8 cellular contexts compared by ENCODE assay signal in genomic region chr1:41313661-41314131, GRCh38. TPM values are rescaled to one million over a fixed set of nuclear protein-coding genes. Genes with fewer than 3 reads are reported as not detected.
A peak's percentile ranks its signal among the peaks of the same experiment; 100 is the strongest.
DNase-seq lines count a peak whose midpoint lies in the region; ATAC-seq and TF ChIP-seq lines count a peak whose summit lies in the region.

No MANE protein-coding gene starts in this region.

- ATAC-seq in GM18511 (IDR thresholded peaks at IDR 0.05; ENCODE audit: unreplicated experiment), result no peak

- H3K27ac ChIP-seq in brain microvascular endothelial cell, result no peak overlapping the region
- H3K27ac ChIP-seq in mesendoderm (ENCODE audit: low read depth, low read length), result no peak overlapping the region

- no peak overlapping the region for H4K5ac ChIP-seq in mesendoderm (ENCODE audit: low read length)

- H3K9ac ChIP-seq in mesendoderm (ENCODE audit: low read length), result no peak overlapping the region

- no peaks in the 10 kb centered on the region for H3K4me1 Mint-ChIP-seq in activated T-cell treated with anti-CD3 and anti-CD28 coated beads, Interleukin-2, amount 50 U/mL, for 24 hours (ENCODE audit: low read depth)

- no peaks in the 10 kb centered on the region for H3K27me3 ChIP-seq in brain microvascular endothelial cell (replicated peaks)
- no peaks in the 10 kb centered on the region for H3K27me3 ChIP-seq in mesendoderm (ENCODE audit: insufficient read depth, low read length, poor library complexity)

- in situ Hi-C loops in brain microvascular endothelial cell (cut with HindIII; ENCODE audit: low pct_ligation_motif_present, low sequenced_read_pairs), result no loop called here

- TF ChIP-seq CTCF in LNCAP (IDR thresholded peaks at IDR 0.05), result peak; percentile 54
- peak; percentile 72 for TF ChIP-seq CTCF in brain microvascular endothelial cell (IDR thresholded peaks at IDR 0.05; ENCODE audit: low read depth, low read length, missing control alignments)

- no peak overlapping the region for H3K4ac ChIP-seq in mesendoderm (ENCODE audit: low read depth, low read length)

- WGBS in mesendoderm (ENCODE audit: extremely low coverage, insufficient coverage, low lambda C conversion rate), result no CpG with 5 or more reads among the region's 7 CpGs

- H3K4me3 ChIP-seq in brain microvascular endothelial cell (ENCODE audit: low read depth, low read length) (no peak overlapping the region), mesendoderm (ENCODE audit: low read length) (no peak overlapping the region)

- no peak overlapping the region for H3K27ac Mint-ChIP-seq in activated T-cell treated with anti-CD3 and anti-CD28 coated beads, Interleukin-2, amount 50 U/mL, for 24 hours

- no peak overlapping the region for H2AK5ac ChIP-seq in mesendoderm (ENCODE audit: low read length)

- no peak overlapping the region for H4K8ac ChIP-seq in mesendoderm (ENCODE audit: low read depth, low read length)

- no peak overlapping the region for H3K4me3 Mint-ChIP-seq in activated T-cell treated with anti-CD3 and anti-CD28 coated beads, Interleukin-2, amount 50 U/mL, for 24 hours

- H3K36me3 ChIP-seq in brain microvascular endothelial cell (replicated peaks) (no peaks in the 10 kb centered on the region), mesendoderm (ENCODE audit: control insufficient read depth, insufficient read depth, low read length) (no peaks in the 10 kb centered on the region)

- H2BK120ac ChIP-seq in mesendoderm (ENCODE audit: low read depth, low read length), result no peak overlapping the region

- H3K79me1 ChIP-seq in mesendoderm (ENCODE audit: low read length), result no peaks in the 10 kb centered on the region

- H3K9me3 Mint-ChIP-seq in activated T-cell treated with anti-CD3 and anti-CD28 coated beads, Interleukin-2, amount 50 U/mL, for 24 hours, result no peaks in the 10 kb centered on the region

- H3K27me3 Mint-ChIP-seq in activated T-cell treated with anti-CD3 and anti-CD28 coated beads, Interleukin-2, amount 50 U/mL, for 24 hours, result no peaks in the 10 kb centered on the region

- no peak overlapping the region for H3K23ac ChIP-seq in mesendoderm (ENCODE audit: low read length)

- no peak overlapping the region for H2BK5ac ChIP-seq in mesendoderm (ENCODE audit: low read length)

- no peak overlapping the region for H3K56ac ChIP-seq in mesendoderm (ENCODE audit: low read length)

- H2BK15ac ChIP-seq in mesendoderm (replicated peaks; ENCODE audit: low read depth), result no peak overlapping the region

- DNase-seq in GM03348 (ENCODE audit: low spot score), result peak; percentile 48
- DNase-seq in brain microvascular endothelial cell, result no peak
- peak; percentile 77 for DNase-seq in mesendoderm
- no peak for DNase-seq in activated T-cell treated with anti-CD3 and anti-CD28 coated beads, Interleukin-2, amount 50 U/mL, for 24 hours
- no peak for DNase-seq in DMS79 treated with DMSO at 0.1 percent for 48 hours (lab: John Stamatoyannopoulos, UW)
- DNase-seq in NCI-H1048 (lab: John Stamatoyannopoulos, UW), result no peak

- no peak overlapping the region for H3K18ac ChIP-seq in mesendoderm (ENCODE audit: low read length)

- H3K4me2 ChIP-seq in mesendoderm (ENCODE audit: low read length), result no peak overlapping the region

- H3K36me3 Mint-ChIP-seq in activated T-cell treated with anti-CD3 and anti-CD28 coated beads, Interleukin-2, amount 50 U/mL, for 24 hours (ENCODE audit: low read depth), result no peaks in the 10 kb centered on the region

- H3K4me1 ChIP-seq in mesendoderm (ENCODE audit: control insufficient read depth, low read depth, low read length), result no peaks in the 10 kb centered on the region

- H3K79me2 ChIP-seq in mesendoderm (ENCODE audit: control insufficient read depth, insufficient read depth, low read length), result no peaks in the 10 kb centered on the region

RNA-seq across cellular contexts. Expression of gene FOXO6, which starts 47.5 kb away (rescaled TPM):
- 0.32 TPM for polyA plus RNA-seq in mesendoderm (2013, experiment 1 of 2)
- 0.36 TPM for polyA plus RNA-seq in mesendoderm (2013, experiment 2 of 2)

Comparison
In these comparisons a context has a peak if more than half of its experiments do, and no peak if none do; other contexts are left out.
1. DNase-seq: peak in GM03348 (single experiment) and mesendoderm (single experiment); none in brain microvascular endothelial cell (single experiment), activated T-cell treated with anti-CD3 and anti-CD28 coated beads, Interleukin-2, amount 50 U/mL, for 24 hours (single experiment), DMS79 treated with DMSO at 0.1 percent for 48 hours (single experiment) and NCI-H1048 (single experiment).